1 cellular context compared by ENCODE assay signal in the genomic region with DNA sequence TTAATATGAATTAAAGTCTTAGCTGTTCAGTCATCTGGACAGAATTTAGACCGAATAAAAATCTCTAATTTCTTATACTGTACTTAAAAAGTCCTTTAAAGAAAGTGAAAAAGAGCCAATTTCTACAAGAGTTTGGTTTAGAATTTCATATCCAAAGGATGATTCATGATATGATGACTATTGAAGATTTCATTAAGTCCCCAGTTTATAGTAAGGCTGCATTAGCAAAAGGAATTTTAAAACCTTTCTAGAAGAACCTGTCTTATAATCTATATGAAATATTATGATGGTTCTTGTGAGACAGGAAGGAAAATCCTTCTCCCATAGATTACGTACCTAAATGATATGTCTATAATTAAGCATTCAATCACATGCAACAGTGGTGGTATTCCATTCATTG.
TF ChIP-seq lines count a peak whose summit lies in the region.

No MANE protein-coding gene starts in this region.

TF ChIP-seq in IMR-90, 13 proteins besides CTCF, POLR2A, EP300 and RAD21:
- TF ChIP-seq NFE2L2 (IDR thresholded peaks at IDR 0.05; ENCODE audit: low read depth, low read length): no peak
- TF ChIP-seq FOS (IDR thresholded peaks at IDR 0.05; ENCODE audit: low read depth, low read length): no peak
- no peak for TF ChIP-seq CEBPB (IDR thresholded peaks at IDR 0.05; ENCODE audit: low read depth, low read length)
- TF ChIP-seq BHLHE40 (IDR thresholded peaks at IDR 0.05; ENCODE audit: low read depth, low read length): no peak
- TF ChIP-seq, protein P1, sequence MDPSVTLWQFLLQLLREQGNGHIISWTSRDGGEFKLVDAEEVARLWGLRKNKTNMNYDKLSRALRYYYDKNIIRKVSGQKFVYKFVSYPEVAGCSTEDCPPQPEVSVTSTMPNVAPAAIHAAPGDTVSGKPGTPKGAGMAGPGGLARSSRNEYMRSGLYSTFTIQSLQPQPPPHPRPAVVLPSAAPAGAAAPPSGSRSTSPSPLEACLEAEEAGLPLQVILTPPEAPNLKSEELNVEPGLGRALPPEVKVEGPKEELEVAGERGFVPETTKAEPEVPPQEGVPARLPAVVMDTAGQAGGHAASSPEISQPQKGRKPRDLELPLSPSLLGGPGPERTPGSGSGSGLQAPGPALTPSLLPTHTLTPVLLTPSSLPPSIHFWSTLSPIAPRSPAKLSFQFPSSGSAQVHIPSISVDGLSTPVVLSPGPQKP (IDR thresholded peaks at IDR 0.05; ENCODE audit: borderline replicate concordance, low read depth, low read length): no peak
- no peak for TF ChIP-seq MAFK (IDR thresholded peaks at IDR 0.05; ENCODE audit: low read depth, low read length)
- no peak for TF ChIP-seq SMC3 (IDR thresholded peaks at IDR 0.05; ENCODE audit: low read depth, low read length)
- TF ChIP-seq RFX5 (IDR thresholded peaks at IDR 0.05; ENCODE audit: low read depth, low read length): no peak
- no peak for TF ChIP-seq MAZ (IDR thresholded peaks at IDR 0.05; ENCODE audit: borderline replicate concordance, low read depth, low read length)
- TF ChIP-seq, protein P2, sequence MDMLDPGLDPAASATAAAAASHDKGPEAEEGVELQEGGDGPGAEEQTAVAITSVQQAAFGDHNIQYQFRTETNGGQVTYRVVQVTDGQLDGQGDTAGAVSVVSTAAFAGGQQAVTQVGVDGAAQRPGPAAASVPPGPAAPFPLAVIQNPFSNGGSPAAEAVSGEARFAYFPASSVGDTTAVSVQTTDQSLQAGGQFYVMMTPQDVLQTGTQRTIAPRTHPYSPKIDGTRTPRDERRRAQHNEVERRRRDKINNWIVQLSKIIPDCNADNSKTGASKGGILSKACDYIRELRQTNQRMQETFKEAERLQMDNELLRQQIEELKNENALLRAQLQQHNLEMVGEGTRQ (IDR thresholded peaks at IDR 0.05; ENCODE audit: low read depth, low read length): no peak
- no peak for TF ChIP-seq MXI1 (IDR thresholded peaks at IDR 0.05; ENCODE audit: borderline replicate concordance, low read depth, low read length)
- TF ChIP-seq RCOR1 (IDR thresholded peaks at IDR 0.05; ENCODE audit: insufficient replicate concordance, low read length): no peak
- TF ChIP-seq CHD1 (IDR thresholded peaks at IDR 0.05; ENCODE audit: low read depth, low read length): no peak
